20 cellular contexts compared by ENCODE assay signal in genomic region chrX:107290019-107290418, GRCh38.
DNase-seq lines count a peak whose midpoint lies in the region; ATAC-seq, FAIRE-seq and TF ChIP-seq lines count a peak whose summit lies in the region.
"Had no signal": no experiment of that assay in that cellular context is flagged by ENCODE, and none has a peak within 500 bp of the region (broad histone marks: within the 10 kb centered on the region; RNA-seq: fewer than 3 reads in every experiment).

No MANE protein-coding gene starts in this region.

- peaks cover 4% of the 10 kb centered on the region for H3K27me3 Mint-ChIP-seq in activated naive CD8-positive, alpha-beta T cell treated with anti-CD3 and anti-CD28 coated beads for 36 hours
- H3K27me3 Mint-ChIP-seq: CD4-positive, CD25-positive, alpha-beta regulatory T cell had no signal

- no peak overlapping the region for H2AFZ ChIP-seq in PC-3 (ENCODE audit: low read length)
- H2AFZ ChIP-seq in PC-9 = no peak overlapping the region
- H2AFZ ChIP-seq: GM23248 had no signal

- H4K20me1 ChIP-seq in PC-3 (ENCODE audit: low read length) = no peaks in the 10 kb centered on the region
- H4K20me1 ChIP-seq in PC-9 (ENCODE audit: insufficient read depth) = no peaks in the 10 kb centered on the region

- H3K27me3 ChIP-seq in PC-3 (ENCODE audit: low read length) (no peaks in the 10 kb centered on the region), PC-9 (ENCODE audit: insufficient read depth, low read depth) (no peaks in the 10 kb centered on the region)
- H3K27me3 ChIP-seq: BE2C had no signal

- no peak for TF ChIP-seq POLR2A in A549 (IDR thresholded peaks at IDR 0.05; ENCODE audit: low read length)

- CTCF ChIA-PET in A549 (lab: Yijun Ruan, JAX) = interaction anchor here (0.9 to 1.4 kb wide), 2 partner anchors 14 to 18 kb away, joined by 3 to 6 read pairs; no protein-coding TSS in a partner anchor
- CTCF ChIA-PET in PC-3 (lab: Charles Lee) = no interaction called here
- CTCF ChIA-PET in PC-9 (lab: Charles Lee) = no interaction called here

- no peaks in the 10 kb centered on the region for H3K36me3 ChIP-seq in PC-3 (ENCODE audit: low read depth, low read length)
- no peaks in the 10 kb centered on the region for H3K36me3 ChIP-seq in PC-9 (ENCODE audit: low read depth)
- H3K36me3 ChIP-seq: BE2C, HAP-1 had no signal

- H3K9me3 ChIP-seq in A549 (no peaks in the 10 kb centered on the region), PC-3 (ENCODE audit: low read length) (no peaks in the 10 kb centered on the region), PC-9 (ENCODE audit: insufficient read depth, low read depth) (no peaks in the 10 kb centered on the region)
- H3K9me3 ChIP-seq: BE2C, HAP-1 had no signal

- H3K4me3 ChIP-seq in A549 = no peak overlapping the region
- no peak overlapping the region for H3K4me3 ChIP-seq in PC-3 (ENCODE audit: low read length)
- H3K4me3 ChIP-seq in epithelial cell of proximal tubule (ENCODE audit: low read depth, low read length) = no peak overlapping the region
- no peak overlapping the region for H3K4me3 ChIP-seq in PC-9
- H3K4me3 ChIP-seq: GM23248, HAP-1 had no signal

- BruUV-seq in PC-3 (replicated peaks; lab: Mats Ljungman, UMichigan) (no TSS peak), PC-9 (replicated peaks; lab: Mats Ljungman, UMichigan) (no TSS peak)

- H3K36me3 Mint-ChIP-seq in activated naive CD8-positive, alpha-beta T cell treated with anti-CD3 and anti-CD28 coated beads for 36 hours = no peaks in the 10 kb centered on the region
- H3K36me3 Mint-ChIP-seq: CD4-positive, CD25-positive, alpha-beta regulatory T cell; CD8-positive, alpha-beta memory T cell had no signal

- DNase-seq in A549 (ENCODE audit: low read depth in 1 of 2, low spot score in 1 of 2) (no peak), NCI-H526 treated with DMSO at 0.1 percent for 48 hours (lab: John Stamatoyannopoulos, UW) (peak; percentile 0), PC-3 (peak; percentile 3), epithelial cell of proximal tubule (ENCODE audit: low read depth) (no peak), PC-9 (no peak), SHP77 (lab: John Stamatoyannopoulos, UW) (no peak)
- no peak for DNase-seq in activated naive CD8-positive, alpha-beta T cell treated with anti-CD3 and anti-CD28 coated beads for 36 hours
- DNase-seq: ACHN; BE2C; C1 segment of cervical spinal cord; CD4-positive, CD25-positive, alpha-beta regulatory T cell; CD8-positive, alpha-beta memory T cell; COR-L47; DMS 273 treated with DMSO at 0.1 percent for 48 hours; DMS79; GDM1; GM23248 had no signal

- H3F3A ChIP-seq in PC-3 (ENCODE audit: low read length, unreplicated experiment) (no peaks in the 10 kb centered on the region), PC-9 (ENCODE audit: insufficient read depth, low read depth) (no peaks in the 10 kb centered on the region)

- 51% methylated on average over 2 of the region's 2 CpGs for WGBS in A549 (ENCODE audit: missing lambda C conversion rate)

- no peak for TF ChIP-seq RAD21 in A549 (conservative IDR thresholded peaks at IDR 0.05 in 1 of 2, IDR thresholded peaks at IDR 0.05 in 1 of 2)

- H3K9me2 ChIP-seq in PC-3 (replicated peaks; ENCODE audit: low read length) (no peaks in the 10 kb centered on the region), PC-9 (ENCODE audit: insufficient read depth) (no peaks in the 10 kb centered on the region)

- TF ChIP-seq EP300 in A549 (IDR thresholded peaks at IDR 0.05) = no peak

- no peak overlapping the region for H3K27ac Mint-ChIP-seq in activated naive CD8-positive, alpha-beta T cell treated with anti-CD3 and anti-CD28 coated beads for 36 hours
- H3K27ac Mint-ChIP-seq: CD4-positive, CD25-positive, alpha-beta regulatory T cell; CD8-positive, alpha-beta memory T cell had no signal

- TF ChIP-seq CTCF in A549 (IDR thresholded peaks at IDR 0.05) = no peak
- no peak for TF ChIP-seq CTCF in PC-3 (conservative IDR thresholded peaks at IDR 0.05; ENCODE audit: low read depth, low read length)
- TF ChIP-seq CTCF in epithelial cell of proximal tubule (conservative IDR thresholded peaks at IDR 0.05; ENCODE audit: low read depth, low read length) = peak; percentile 17
- no peak for TF ChIP-seq CTCF in PC-9 (conservative IDR thresholded peaks at IDR 0.05)

- H3K4me1 Mint-ChIP-seq in activated naive CD8-positive, alpha-beta T cell treated with anti-CD3 and anti-CD28 coated beads for 36 hours = no peaks in the 10 kb centered on the region
- H3K4me1 Mint-ChIP-seq: CD4-positive, CD25-positive, alpha-beta regulatory T cell; CD8-positive, alpha-beta memory T cell had no signal

- no peaks in the 10 kb centered on the region for H3K79me2 ChIP-seq in PC-3 (ENCODE audit: low read length)
- H3K79me2 ChIP-seq in PC-9 (ENCODE audit: low read depth) = no peaks in the 10 kb centered on the region

- H3K9ac ChIP-seq in PC-3 (ENCODE audit: low read length) = no peak overlapping the region
- H3K9ac ChIP-seq: GM23248 had no signal

- H3K27ac ChIP-seq in A549 (no peak overlapping the region), PC-3 (ENCODE audit: low read length) (no peak overlapping the region), PC-9 (no peak overlapping the region)
- H3K27ac ChIP-seq: GM23248 had no signal

- H3K9me3 Mint-ChIP-seq in activated naive CD8-positive, alpha-beta T cell treated with anti-CD3 and anti-CD28 coated beads for 36 hours = no peaks in the 10 kb centered on the region

- peak; percentile 84 for FAIRE-seq in A549 (lab: Jason Lieb, UNC)
- FAIRE-seq: GM12892, GM18507 had no signal

- POLR2A ChIA-PET in A549 (lab: Yijun Ruan, JAX) (no interaction called here), PC-3 (lab: Charles Lee; ENCODE audit: unreplicated experiment) (no interaction called here), PC-9 (lab: Charles Lee; ENCODE audit: unreplicated experiment) (no interaction called here)

- intact Hi-C loops in PC-3 (cut with micrococcal nuclease) (loop anchor here (10.0 kb wide), 1 partner anchor 265 kb away; no protein-coding TSS in a partner anchor), PC-9 (cut with micrococcal nuclease; ENCODE audit: unreplicated experiment) (no loop called here)

- H3K4me2 ChIP-seq in A549 = no peak overlapping the region
- H3K4me2 ChIP-seq in PC-3 (ENCODE audit: low read length) = no peak overlapping the region
- H3K4me2 ChIP-seq in PC-9 = no peak overlapping the region

- H3K4me3 Mint-ChIP-seq in activated naive CD8-positive, alpha-beta T cell treated with anti-CD3 and anti-CD28 coated beads for 36 hours = no peak overlapping the region
- H3K4me3 Mint-ChIP-seq: CD4-positive, CD25-positive, alpha-beta regulatory T cell; CD8-positive, alpha-beta memory T cell had no signal

- no peak for ATAC-seq in A549
- no peak for ATAC-seq in PC-3

- no peaks in the 10 kb centered on the region for H3K4me1 ChIP-seq in A549
- no peaks in the 10 kb centered on the region for H3K4me1 ChIP-seq in PC-3 (ENCODE audit: insufficient read depth, low read length)
- H3K4me1 ChIP-seq in PC-9 (replicated peaks; ENCODE audit: insufficient read depth) = peaks cover 7% of the 10 kb centered on the region; the same call in 1 of the 2 replicates
- H3K4me1 ChIP-seq: BE2C, HAP-1 had no signal

TF ChIP-seq in A549, 52 proteins besides CTCF, POLR2A, EP300 and RAD21:
- TF ChIP-seq HOXA7 (CRISPR knock-in tag; IDR thresholded peaks at IDR 0.05) = no peak

Comparison
In these comparisons a context has a peak if more than half of its experiments do, and no peak if none do; other contexts are left out.
1. DNase-seq: peak in NCI-H526 treated with DMSO at 0.1 percent for 48 hours (single experiment) and PC-3 (single experiment); none in A549 (0 of 2), epithelial cell of proximal tubule (single experiment), activated naive CD8-positive, alpha-beta T cell treated with anti-CD3 and anti-CD28 coated beads for 36 hours (single experiment), PC-9 (0 of 2) and SHP77 (0 of 2).